In genomic region chr15:63888146-63888545, GRCh38 we compare ENCODE assay signal across 26 cellular contexts. TPM values are rescaled to one million over a fixed set of nuclear protein-coding genes. Genes with fewer than 3 reads are reported as not detected.
DNase-seq lines count a peak whose midpoint lies in the region; ATAC-seq, FAIRE-seq and TF ChIP-seq lines count a peak whose summit lies in the region.
"Had no signal": no experiment of that assay in that cellular context is flagged by ENCODE, and none has a peak within 500 bp of the region (broad histone marks: within the 10 kb centered on the region; RNA-seq: fewer than 3 reads in every experiment).

No MANE protein-coding gene starts in this region.

- FAIRE-seq in HepG2 (lab: Jason Lieb, UNC) = no peak
- FAIRE-seq in kidney (lab: Jason Lieb, UNC) = no peak
- FAIRE-seq: A549, pancreas had no signal

- H3K27me3 ChIP-seq in liver (ENCODE audit: control insufficient read depth in 4 of 4, insufficient read depth in 4 of 4, low read length in 3 of 4) (no peaks in the 10 kb centered on the region), HepG2 (ENCODE audit: control insufficient read depth in 1 of 2, insufficient read depth in 2 of 2, low read length in 2 of 2) (peaks cover 0 to 6% of the 10 kb centered on the region in 2 experiments; a peak in 1 of 5 replicates)
- H3K27me3 ChIP-seq: pancreas, tibial artery had no signal

- H3K9ac ChIP-seq in liver (ENCODE audit: low read depth in 1 of 2, low read length in 2 of 2) (no peak overlapping the region), HepG2 (ENCODE audit: insufficient read depth, low read depth, low read length) (no peak overlapping the region), kidney (ENCODE audit: low read length in 2 of 2) (no peak overlapping the region)

- H2AFZ ChIP-seq in HepG2 (ENCODE audit: low read length) = no peak overlapping the region

- TF ChIP-seq CTCF in liver (IDR thresholded peaks at IDR 0.05; ENCODE audit: low read depth, low read length, missing input control) = no peak
- no peak for TF ChIP-seq CTCF in HepG2 (CRISPR knock-in tag; IDR thresholded peaks at IDR 0.05)
- no peak for TF ChIP-seq CTCF in kidney (IDR thresholded peaks at IDR 0.05; ENCODE audit: borderline replicate concordance, extremely low read depth, insufficient read depth)
- TF ChIP-seq CTCF in mucosa of descending colon (IDR thresholded peaks at IDR 0.05) = no peak

- TF ChIP-seq EP300 in HepG2 (IDR thresholded peaks at IDR 0.05; ENCODE audit: low read depth in 2 of 2, low read length in 2 of 2) (no peak), HepG2 (CRISPR knock-in tag; IDR thresholded peaks at IDR 0.05; ENCODE audit: borderline replicate concordance) (no peak)

- H3K9me3 ChIP-seq in liver (ENCODE audit: control insufficient read depth in 4 of 4, low read length in 3 of 4) (no peaks in the 10 kb centered on the region), HepG2 (ENCODE audit: low read length) (no peaks in the 10 kb centered on the region), kidney (ENCODE audit: control insufficient read depth in 1 of 2, low read length in 2 of 2) (no peaks in the 10 kb centered on the region), mucosa of descending colon (no peaks in the 10 kb centered on the region)
- H3K9me3 ChIP-seq: A549, pancreas, tibial artery had no signal

- H3K4me2 ChIP-seq in HepG2 (ENCODE audit: low read depth, low read length) = no peak overlapping the region
- H3K4me2 ChIP-seq: A549 had no signal

- intact Hi-C loops in HepG2 (cut with micrococcal nuclease; ENCODE audit: unreplicated experiment) (no loop called here), kidney (cut with DNase I) (no loop called here), mucosa of descending colon (cut with DNase I, micrococcal nuclease) (loop anchor here in 1 of 2 donors (10.0 kb wide), 1 partner anchor 133 kb away; no protein-coding TSS in a partner anchor)

- H3K27ac ChIP-seq in liver (ENCODE audit: low read depth in 1 of 2, low read length in 2 of 2) = peak overlapping the region; percentile 8 to 58
- no peak overlapping the region for H3K27ac ChIP-seq in HepG2 (ENCODE audit: extremely low read length, insufficient read depth, low read length)
- no peak overlapping the region for H3K27ac ChIP-seq in kidney (ENCODE audit: low read depth in 2 of 2, low read length in 2 of 2)
- H3K27ac ChIP-seq: A549, pancreas, tibial artery, VCaP had no signal

- ATAC-seq in HepG2 (no peak), GM21737 (IDR thresholded peaks at IDR 0.05; ENCODE audit: unreplicated experiment) (no peak), mucosa of descending colon (no peak)
- ATAC-seq: A549; activated naive CD8-positive, alpha-beta T cell treated with anti-CD3 and anti-CD28 coated beads, Interleukin-2, amount 50 U/mL, for 24 hours; natural killer cell; stimulated activated naive CD8-positive, alpha-beta T cell treated with anti-CD3 and anti-CD28 coated beads, Interleukin-15, Interleukin-2, amounts not matched to agents 100 U/mL and 50 U/mL, for 24 hours had no signal

- in situ Hi-C loops in HepG2 (cut with HindIII; ENCODE audit: extremely low pct_ligation_motif_present, low pct_unique_long_range_greater_than_20kb) = no loop called here

- H3K36me3 ChIP-seq in liver (ENCODE audit: control insufficient read depth in 4 of 4, insufficient read depth in 3 of 4, low read depth in 1 of 4, low read length in 3 of 4) (no peaks in the 10 kb centered on the region), HepG2 (replicated peaks in 1 of 2; ENCODE audit: control insufficient read depth in 1 of 2, insufficient read depth in 2 of 2, low read length in 2 of 2) (no peaks in the 10 kb centered on the region), kidney (ENCODE audit: control insufficient read depth in 1 of 2, insufficient read depth in 2 of 2, low read length in 2 of 2) (no peaks in the 10 kb centered on the region), mucosa of descending colon (ENCODE audit: low read depth) (no peaks in the 10 kb centered on the region)
- H3K36me3 ChIP-seq: pancreas, tibial artery had no signal

- peak; percentile 47 to 71 for TF ChIP-seq RAD21 in liver (IDR thresholded peaks at IDR 0.05)
- TF ChIP-seq RAD21 in HepG2 (CRISPR knock-in tag; IDR thresholded peaks at IDR 0.05) = no peak

- no peaks in the 10 kb centered on the region for H3K79me2 ChIP-seq in HepG2 (ENCODE audit: insufficient read depth, low read length)

- no TSS peak for BruUV-seq in HepG2 (replicated peaks; lab: Mats Ljungman, UMichigan)

- peaks cover 10 to 38% (median 29%) of the 10 kb centered on the region in 4 donors for H3K4me1 ChIP-seq in liver (ENCODE audit: control insufficient read depth in 4 of 4, insufficient read depth in 4 of 4, low read length in 3 of 4)
- peaks cover 6% of the 10 kb centered on the region for H3K4me1 ChIP-seq in HepG2 (ENCODE audit: insufficient read depth, low read length)
- H3K4me1 ChIP-seq in kidney (ENCODE audit: control insufficient read depth in 1 of 2, insufficient read depth in 1 of 2, low read depth in 1 of 2, low read length in 2 of 2) = peaks cover 2 to 13% of the 10 kb centered on the region in 2 donors
- H3K4me1 ChIP-seq in mucosa of descending colon (ENCODE audit: low read depth) = peaks cover 3% of the 10 kb centered on the region
- H3K4me1 ChIP-seq: A549, pancreas, tibial artery had no signal

- no peak for DNase-seq in HepG2 (ENCODE audit: low spot score)
- peak; percentile 16 for DNase-seq in kidney
- DNase-seq in pons (ENCODE audit: low spot score) = peak; percentile 59
- no peak for DNase-seq in DMS 273 (lab: John Stamatoyannopoulos, UW; ENCODE audit: unreplicated experiment)
- no peak for DNase-seq in mucosa of descending colon
- DNase-seq in NCI-H146 (lab: John Stamatoyannopoulos, UW) = no peak
- DNase-seq: activated CD4-positive, alpha-beta T cell treated with anti-CD3 and anti-CD28 coated beads for 48 hours; activated gamma-delta T cell treated with Interleukin-2 at 50 U/mL for 16 hours; activated naive CD8-positive, alpha-beta T cell treated with anti-CD3 and anti-CD28 coated beads, Interleukin-2, amount 50 U/mL, for 24 hours; activated T-cell treated with anti-CD3 and anti-CD28 coated beads, Interleukin-2, amount 50 U/mL, for 24 hours; DMS53; erythroblast; foreskin fibroblast; natural killer cell; NCI-H1048; NCI-H187 treated with DMSO at 0.1 percent for 48 hours; NCI-H526 treated with DMSO at 0.1 percent for 48 hours; SHP77 treated with DMSO at 0.1 percent for 48 hours; stimulated activated naive CD8-positive, alpha-beta T cell treated with anti-CD3 and anti-CD28 coated beads, Interleukin-15, Interleukin-2, amounts not matched to agents 100 U/mL and 50 U/mL, for 24 hours; T-helper 9 cell had no signal

- CTCF ChIA-PET in HepG2 (lab: Yijun Ruan, JAX; ENCODE audit: low intra/inter-chr PET ratio, low total read pairs) = no interaction called here

- H3K4me3 ChIP-seq in liver (ENCODE audit: low read depth in 1 of 3, low read length in 3 of 3) = no peak overlapping the region
- H3K4me3 ChIP-seq in HepG2 (replicated peaks in 1 of 3; ENCODE audit: insufficient read depth in 1 of 3, low read depth in 2 of 3, low read length in 3 of 3) = no peak overlapping the region
- no peak overlapping the region for H3K4me3 ChIP-seq in kidney (ENCODE audit: low read length in 2 of 2)
- no peak overlapping the region for H3K4me3 ChIP-seq in mucosa of descending colon
- H3K4me3 ChIP-seq: A549, pancreas, tibial artery had no signal

- TF ChIP-seq POLR2A in HepG2 (IDR thresholded peaks at IDR 0.05; ENCODE audit: insufficient read depth in 1 of 2, low read depth in 2 of 2, low read length in 2 of 2) = no peak

- H4K20me1 ChIP-seq in HepG2 (ENCODE audit: insufficient read depth, low read length) = no peaks in the 10 kb centered on the region

- 30% methylated on average over 1 of the region's 1 CpG for WGBS in liver
- 0% methylated on average over 1 of the region's 1 CpG for WGBS in HepG2 (ENCODE audit: low lambda C conversion rate)

- POLR2A ChIA-PET in HepG2 (lab: Yijun Ruan, JAX) = no interaction called here

TF ChIP-seq in liver, 16 proteins besides CTCF, POLR2A, EP300 and RAD21 (continues in another document):
- peak; percentile 71 for TF ChIP-seq FOXA1 (IDR thresholded peaks at IDR 0.05)
- TF ChIP-seq JUND (IDR thresholded peaks at IDR 0.05) = peak; percentile 58 to 80
- peak; percentile 64 for TF ChIP-seq HNF4G (IDR thresholded peaks at IDR 0.05)
- peak; percentile 91 to 92 for TF ChIP-seq HNF4A (conservative IDR thresholded peaks at IDR 0.05)

TF ChIP-seq in HepG2, 621 proteins besides CTCF, POLR2A, EP300 and RAD21 (continues in another document):
- TF ChIP-seq ZNF432 (CRISPR knock-in tag; IDR thresholded peaks at IDR 0.05; ENCODE audit: borderline replicate concordance) = no peak
- TF ChIP-seq ZKSCAN1 (IDR thresholded peaks at IDR 0.05; ENCODE audit: low read length) = no peak
- no peak for TF ChIP-seq ZNF562 (CRISPR knock-in tag; IDR thresholded peaks at IDR 0.05; ENCODE audit: borderline replicate concordance)
- no peak for TF ChIP-seq MAF1 (CRISPR knock-in tag; IDR thresholded peaks at IDR 0.05; ENCODE audit: borderline replicate concordance)

RNA-seq across cellular contexts. Expression of gene HERC1, which starts 54.4 kb away (rescaled TPM):
- total RNA-seq in liver (100 to 1,000 TPM in 1 of 2 donors, 10 to 100 TPM in 1; 89.9 to 202 TPM), HepG2 (2016; rRNA removed; fragmentation: Illumina TruSeq; extraction: Trizol) (38.6 and 62.2 TPM in 2 replicates), kidney (77.3 TPM), mucosa of descending colon (100 to 1,000 TPM in 1 of 3 donors, 10 to 100 TPM in 2; 51.7 to 136 (median 77.7) TPM)
- polyA plus RNA-seq in liver (10 to 100 TPM; 15.0 to 21.3 TPM), HepG2 (2011; rRNA removed) (12.1 and 20.8 TPM in 2 replicates), kidney (ENCODE audit: insufficient read depth, low read depth, low replicate concordance) (19.1 TPM)
- total RNA-seq in HepG2 (2016; cell fraction: cytosol; rRNA removed; fragmentation: Illumina TruSeq; extraction: Trizol; ENCODE audit: low read depth) = 22.0 and 23.8 TPM in 2 replicates
- total RNA-seq in HepG2 (2016; cell fraction: insoluble cytoplasmic fraction; rRNA removed; fragmentation: Illumina TruSeq; extraction: Trizol) = 41.2 and 56.2 TPM in 2 replicates
- 16.5 and 18.5 TPM in 2 replicates for total RNA-seq in HepG2 (2016; cell fraction: membrane; rRNA removed; fragmentation: Illumina TruSeq; extraction: Trizol)
- 39.5 and 40.7 TPM in 2 replicates for total RNA-seq in HepG2 (2016; cell fraction: nucleus; rRNA removed; fragmentation: Illumina TruSeq; extraction: Trizol)
- polyA plus RNA-seq in HepG2 (2011; cell fraction: cytosol; rRNA removed) = 13.7 and 17.3 TPM in 2 replicates
- polyA plus RNA-seq in HepG2 (2011; cell fraction: nucleus; rRNA removed) = 30.6 and 37.2 TPM in 2 replicates
- 17.2 and 22.8 TPM in 2 replicates for polyA plus RNA-seq in HepG2 (2012)
- polyA plus RNA-seq in HepG2 (2016; cell fraction: cytosol; fragmentation: Illumina TruSeq; extraction: Trizol; ENCODE audit: low read depth) = 0.95 and 1.4 TPM in 2 replicates
- 26.3 and 30.6 TPM in 2 replicates for polyA plus RNA-seq in HepG2 (2016; cell fraction: insoluble cytoplasmic fraction; fragmentation: Illumina TruSeq; extraction: Trizol; ENCODE audit: low read depth)
- 2.7 and 3.0 TPM in 2 replicates for polyA plus RNA-seq in HepG2 (2016; cell fraction: membrane; fragmentation: Illumina TruSeq; extraction: Trizol; ENCODE audit: low read depth)
- polyA plus RNA-seq in HepG2 (2016; cell fraction: nucleus; fragmentation: Illumina TruSeq; extraction: Trizol; ENCODE audit: insufficient read depth, low read depth) = 16.0 and 24.1 TPM in 2 replicates
- 51.5 and 96.6 TPM in 2 replicates for polyA minus RNA-seq in HepG2 (2011; rRNA and poly(A)+ RNA removed; ENCODE audit: low replicate concordance)
- polyA minus RNA-seq in HepG2 (2011; cell fraction: cytosol; rRNA and poly(A)+ RNA removed) = 35.2 and 36.6 TPM in 2 replicates
- 68.0 and 72.2 TPM in 2 replicates for polyA minus RNA-seq in HepG2 (2011; cell fraction: nucleus; rRNA and poly(A)+ RNA removed)

Comparison
In these comparisons a context has a peak if more than half of its experiments do, and no peak if none do; other contexts are left out.
1. H3K27ac ChIP-seq: peak in liver (2 of 2); none in HepG2 (single experiment) and kidney (0 of 2).
2. DNase-seq: peak in kidney (single experiment) and pons (single experiment); none in HepG2 (single experiment), DMS 273 (single experiment), mucosa of descending colon (0 of 3) and NCI-H146 (single experiment).